ENCODE assay signal across 20 cellular contexts in the genomic region with DNA sequence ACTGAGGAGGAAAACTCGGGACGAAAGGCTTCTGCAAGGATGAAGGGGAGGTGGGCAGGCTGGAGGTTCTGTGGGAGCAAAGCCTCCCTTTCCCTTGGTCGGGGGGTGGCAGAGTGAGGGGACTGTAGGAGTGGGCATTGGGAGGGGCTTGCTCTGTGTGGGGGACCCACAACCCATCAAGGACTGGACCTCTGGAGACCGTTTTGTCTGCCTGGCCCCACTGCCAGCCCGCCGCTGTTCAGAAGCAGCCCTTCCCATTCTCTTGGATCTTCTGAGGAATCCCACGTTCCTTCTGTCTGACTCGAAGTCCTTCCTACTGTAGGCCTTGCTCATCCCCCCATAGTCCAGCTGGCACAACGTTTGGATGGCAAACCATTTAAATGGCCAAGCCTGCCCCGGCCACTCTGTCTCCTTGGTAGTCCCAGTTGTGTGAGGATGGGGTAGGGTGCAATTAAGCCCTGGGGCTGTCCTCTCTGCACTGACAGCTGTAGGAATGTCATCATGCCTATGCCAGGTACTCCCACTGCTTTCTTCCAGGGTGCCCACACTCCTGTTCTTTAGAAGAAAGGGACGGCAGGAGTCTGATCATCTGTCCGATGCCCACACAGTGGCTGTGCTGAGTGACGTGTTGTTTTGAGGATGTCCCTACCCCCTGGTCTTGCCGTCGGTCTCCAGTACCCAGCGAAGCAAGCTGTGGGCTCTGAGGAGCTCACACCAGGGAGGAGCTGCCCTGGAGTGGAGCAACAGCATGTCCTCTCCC.
"Had no signal": no experiment of that assay in that cellular context is flagged by ENCODE, and none has a peak within 500 bp of the region (broad histone marks: within the 10 kb centered on the region; RNA-seq: fewer than 3 reads in every experiment).

No MANE protein-coding gene starts in this region.

- H3K4me3 ChIP-seq: cardiac muscle cell, coronary artery, heart left ventricle, psoas muscle, right lobe of liver, skin epidermis, thoracic aorta, transverse colon had no signal

- DNase-seq: cerebellar nuclear complex; effector CD8-positive, alpha-beta T cell; heart left ventricle; hippocampal formation; left colon; mesendoderm; naive thymus-derived CD8-positive, alpha-beta T cell; nucleus accumbens; psoas muscle; retina; stimulated activated CD4-positive, alpha-beta T cell treated with anti-CD3 and anti-CD28 coated beads, Interleukin-12 subunit alpha, Interleukin-12 subunit beta, amount 100 ng/mL, for 4 hours; stimulated activated naive CD8-positive, alpha-beta T cell treated with anti-CD3 and anti-CD28 coated beads, Interleukin-15, Interleukin-2, amounts not matched to agents 100 U/mL and 50 U/mL, for 24 hours; transverse colon had no signal

- H3K9me3 ChIP-seq: heart left ventricle, psoas muscle, right lobe of liver, thoracic aorta, transverse colon had no signal

- H3K4me3 Mint-ChIP-seq: naive thymus-derived CD8-positive, alpha-beta T cell had no signal

- H3K79me2 ChIP-seq: parathyroid adenoma had no signal

- H3K27ac ChIP-seq: cardiac muscle cell, coronary artery, heart left ventricle, parathyroid adenoma, psoas muscle, right lobe of liver, skin epidermis, thoracic aorta, transverse colon had no signal

- H3K9ac ChIP-seq: parathyroid adenoma had no signal

- H3K36me3 Mint-ChIP-seq: naive thymus-derived CD8-positive, alpha-beta T cell had no signal

- H3K9me3 Mint-ChIP-seq: naive thymus-derived CD8-positive, alpha-beta T cell had no signal

- H3K36me3 ChIP-seq: cardiac muscle cell, heart left ventricle, right lobe of liver, thoracic aorta, transverse colon had no signal

- H3K27me3 ChIP-seq: cardiac muscle cell had no signal

- H2AFZ ChIP-seq: parathyroid adenoma had no signal

- ATAC-seq: heart left ventricle; left colon; naive thymus-derived CD8-positive, alpha-beta T cell; psoas muscle; right lobe of liver; stimulated activated naive CD8-positive, alpha-beta T cell treated with anti-CD3 and anti-CD28 coated beads, Interleukin-15, Interleukin-2, amounts not matched to agents 100 U/mL and 50 U/mL, for 24 hours had no signal

- H3K4me1 ChIP-seq: parathyroid adenoma, psoas muscle had no signal

- FAIRE-seq: frontal cortex had no signal
